33 cellular contexts compared by ENCODE assay signal in the genomic region with DNA sequence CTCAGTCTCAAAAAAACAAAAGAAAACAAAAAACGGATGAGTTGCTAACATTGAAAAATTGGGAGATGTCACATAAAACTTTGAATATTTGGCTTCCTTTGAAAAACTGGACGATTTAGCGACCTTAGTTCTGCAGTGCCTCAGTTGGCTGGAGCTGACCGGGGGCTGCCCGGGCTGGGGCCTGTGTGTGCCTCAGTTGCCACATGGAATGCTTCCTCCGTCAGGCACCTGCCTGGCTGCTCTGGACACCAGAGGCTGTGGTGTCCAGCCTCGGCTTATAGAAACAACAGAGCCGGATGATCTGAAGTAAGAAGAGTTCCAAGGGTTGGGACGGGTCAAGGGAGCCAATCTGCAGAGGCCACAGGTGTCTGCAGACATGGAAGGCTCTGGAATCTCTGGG. TPM values are rescaled to one million over a fixed set of nuclear protein-coding genes. Genes with fewer than 3 reads are reported as not detected.
DNase-seq lines count a peak whose midpoint lies in the region; ATAC-seq and TF ChIP-seq lines count a peak whose summit lies in the region.
"Had no signal": no experiment of that assay in that cellular context is flagged by ENCODE, and none has a peak within 500 bp of the region (broad histone marks: within the 10 kb centered on the region; RNA-seq: fewer than 3 reads in every experiment).

No MANE protein-coding gene starts in this region.

- no peaks in the 10 kb centered on the region for H3K9me3 ChIP-seq in CD8-positive, alpha-beta T cell (ENCODE audit: low read length)
- H3K9me3 ChIP-seq: A549; BE2C; BLaER1; BLaER1 treated with 17β-estradiol and CSF1 and Interleukin-3, amounts not matched to agents 10 nM and 100 nM; Caco-2 had no signal

- no peaks in the 10 kb centered on the region for H3K9me3 Mint-ChIP-seq in CD8-positive, alpha-beta T cell
- H3K9me3 Mint-ChIP-seq: CD4-positive, alpha-beta T cell; CD8-positive, alpha-beta memory T cell had no signal

- H3K36me3 Mint-ChIP-seq in CD8-positive, alpha-beta T cell, result no peaks in the 10 kb centered on the region
- H3K36me3 Mint-ChIP-seq: CD14-positive monocyte; CD4-positive, alpha-beta memory T cell; CD4-positive, CD25-positive, alpha-beta regulatory T cell had no signal

- no peaks in the 10 kb centered on the region for H3K4me1 Mint-ChIP-seq in CD8-positive, alpha-beta T cell (ENCODE audit: low read depth)
- H3K4me1 Mint-ChIP-seq: B cell; CD4-positive, alpha-beta memory T cell; CD8-positive, alpha-beta memory T cell had no signal

- CTCF ChIA-PET in CD8-positive, alpha-beta T cell (lab: Charles Lee), result no interaction called here

- ATAC-seq in CD8-positive, alpha-beta T cell, result no peak
- ATAC-seq: A549 had no signal

- DNase-seq in mesenteric fat pad (ENCODE audit: low spot score) (peak; percentile 55), posterior vena cava (ENCODE audit: low spot score) (peak; percentile 31), NCI-H187 treated with DMSO at 0.1 percent for 48 hours (lab: John Stamatoyannopoulos, UW) (no peak)
- DNase-seq in CD8-positive, alpha-beta T cell, result no peak
- DNase-seq: 8988T; ACHN; AML-193; BE2C; C1 segment of cervical spinal cord; Caco-2; Calu3; CD4-positive, alpha-beta memory T cell; CD4-positive, alpha-beta T cell; CD4-positive, CD25-positive, alpha-beta regulatory T cell; CD8-positive, alpha-beta memory T cell; COR-L47; DMS 273 treated with DMSO at 0.1 percent for 48 hours; DMS153; DMS53; DMS79; DMS79 treated with DMSO at 0.1 percent for 48 hours; DND-41; EL had no signal

- no peak for TF ChIP-seq CTCF in CD8-positive, alpha-beta T cell (IDR thresholded peaks at IDR 0.05)

- H3K4me3 Mint-ChIP-seq in CD8-positive, alpha-beta T cell, result no peak overlapping the region
- H3K4me3 Mint-ChIP-seq: B cell; CD14-positive monocyte; CD4-positive, alpha-beta memory T cell; CD4-positive, alpha-beta T cell; CD4-positive, CD25-positive, alpha-beta regulatory T cell; CD8-positive, alpha-beta memory T cell had no signal

- no peak overlapping the region for H3K27ac ChIP-seq in CD8-positive, alpha-beta T cell (ENCODE audit: low read depth, low read length)
- H3K27ac ChIP-seq: 22Rv1; A549; BLaER1; BLaER1 treated with 17β-estradiol and CSF1 and Interleukin-3, amounts not matched to agents 10 nM and 100 nM; C4-2B had no signal

- H3K4me1 ChIP-seq in CD8-positive, alpha-beta T cell (ENCODE audit: insufficient read depth, low read length), result no peaks in the 10 kb centered on the region
- H3K4me1 ChIP-seq: A549, BLaER1, Caco-2 had no signal

- intact Hi-C loops in posterior vena cava (cut with DNase I), result no loop called here
- intact Hi-C loops in CD8-positive, alpha-beta T cell (cut with DNase I, micrococcal nuclease), result no loop called here

- no peaks in the 10 kb centered on the region for H3K36me3 ChIP-seq in CD8-positive, alpha-beta T cell (ENCODE audit: insufficient read depth, low read length)
- H3K36me3 ChIP-seq: BE2C; BLaER1; BLaER1 treated with 17β-estradiol and CSF1 and Interleukin-3, amounts not matched to agents 10 nM and 100 nM had no signal

- H3K27me3 Mint-ChIP-seq in CD8-positive, alpha-beta T cell (ENCODE audit: low read depth), result peaks cover 37% of the 10 kb centered on the region

- POLR2A ChIA-PET in CD8-positive, alpha-beta T cell (lab: Charles Lee), result no interaction called here

- H3K4me3 ChIP-seq in CD8-positive, alpha-beta T cell (ENCODE audit: low read depth, low read length), result no peak overlapping the region
- H3K4me3 ChIP-seq: A549; BLaER1; BLaER1 treated with 17β-estradiol and CSF1 and Interleukin-3, amounts not matched to agents 10 nM and 100 nM had no signal

- no peaks in the 10 kb centered on the region for H3K27me3 ChIP-seq in CD8-positive, alpha-beta T cell (ENCODE audit: insufficient read depth, low read length)
- H3K27me3 ChIP-seq: BE2C; BLaER1; BLaER1 treated with 17β-estradiol and CSF1 and Interleukin-3, amounts not matched to agents 10 nM and 100 nM had no signal

- no peak overlapping the region for H3K27ac Mint-ChIP-seq in CD8-positive, alpha-beta T cell
- H3K27ac Mint-ChIP-seq: B cell; CD14-positive monocyte; CD4-positive, alpha-beta memory T cell; CD4-positive, alpha-beta T cell; CD4-positive, CD25-positive, alpha-beta regulatory T cell; CD8-positive, alpha-beta memory T cell had no signal

RNA-seq across cellular contexts. Expression of gene CACNG2, which starts 50.2 kb away (rescaled TPM):
- total RNA-seq in mesenteric fat pad, result 0.19 TPM
- total RNA-seq in posterior vena cava, result not detected
- total RNA-seq in CD8-positive, alpha-beta T cell, result not detected
- total RNA-seq: A172; A673; B cell; Caco-2; Calu3; CD4-positive, alpha-beta memory T cell; CD4-positive, alpha-beta T cell; CD4-positive, CD25-positive, alpha-beta regulatory T cell; CD8-positive, alpha-beta memory T cell; Daoy had no signal

Comparison
In these comparisons a context has a peak if more than half of its experiments do, and no peak if none do; other contexts are left out.
1. DNase-seq: peak in mesenteric fat pad (single experiment) and posterior vena cava (single experiment); none in NCI-H187 treated with DMSO at 0.1 percent for 48 hours (single experiment) and CD8-positive, alpha-beta T cell (0 of 7).